Comparison of ENCODE assay signal across 28 cellular contexts in the genomic region with DNA sequence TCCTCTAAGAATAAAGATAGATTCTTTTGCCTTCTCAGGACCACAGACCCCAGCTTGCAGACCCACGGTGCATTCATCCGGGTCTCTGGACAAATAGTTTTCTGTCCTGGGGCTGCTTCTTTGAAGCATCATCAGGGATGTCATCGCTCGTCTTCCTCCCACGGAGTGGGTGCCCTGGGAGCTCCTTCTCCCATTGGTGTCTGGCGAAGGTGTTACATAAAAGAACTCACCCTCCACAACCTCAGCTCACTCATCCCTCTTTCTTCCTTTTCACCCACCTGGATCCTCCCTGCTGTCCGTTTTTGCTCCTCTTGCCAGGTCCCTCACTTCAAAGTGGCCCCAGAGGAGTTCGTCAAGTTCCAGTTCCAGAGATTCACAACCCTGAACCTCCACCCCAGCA.
"Had no signal": no experiment of that assay in that cellular context is flagged by ENCODE, and none has a peak within 500 bp of the region (broad histone marks: within the 10 kb centered on the region; RNA-seq: fewer than 3 reads in every experiment).

No MANE protein-coding gene starts in this region.

- H3K9me3 ChIP-seq: adrenal gland, body of pancreas, colonic mucosa, esophagus squamous epithelium, gastroesophageal sphincter had no signal

- H3K27ac Mint-ChIP-seq: activated CD4-positive, alpha-beta memory T cell treated with anti-CD3 and anti-CD28 coated beads, Interleukin-2, amount 10 ng/mL, durations not matched to agents 7 days and 5 days; activated CD4-positive, alpha-beta T cell treated with anti-CD3 and anti-CD28 coated beads, Interleukin-2, amount 10 ng/mL, durations not matched to agents 7 days and 5 days; activated naive CD4-positive, alpha-beta T cell treated with anti-CD3 and anti-CD28 coated beads for 36 hours; activated naive CD4-positive, alpha-beta T cell treated with anti-CD3 and anti-CD28 coated beads, Interleukin-2, amount 50 U/mL, for 24 hours; activated naive CD8-positive, alpha-beta T cell treated with anti-CD3 and anti-CD28 coated beads for 36 hours; activated naive CD8-positive, alpha-beta T cell treated with anti-CD3 and anti-CD28 coated beads, Interleukin-2, amount 50 U/mL, for 24 hours; activated T-cell treated with anti-CD3 and anti-CD28 coated beads, Interleukin-2, amount 50 U/mL, for 24 hours; activated T-helper 17 cell treated with anti-CD3 and anti-CD28 coated beads, Interleukin-2, amount 50 U/mL, for 72 hours; WTC11 had no signal

- ATAC-seq: activated naive CD8-positive, alpha-beta T cell treated with anti-CD3 and anti-CD28 coated beads, Interleukin-2, amount 50 U/mL, for 24 hours; activated T-helper 17 cell treated with anti-CD3 and anti-CD28 coated beads, Interleukin-2, amount 50 U/mL, for 72 hours; body of pancreas; gastroesophageal sphincter; WTC11 had no signal

- H3K4me3 ChIP-seq: adrenal gland, body of pancreas, colonic mucosa, esophagus squamous epithelium, gastroesophageal sphincter had no signal

- H3K36me3 Mint-ChIP-seq: activated naive CD4-positive, alpha-beta T cell treated with anti-CD3 and anti-CD28 coated beads, Interleukin-2, amount 50 U/mL, for 24 hours; activated naive CD8-positive, alpha-beta T cell treated with anti-CD3 and anti-CD28 coated beads for 36 hours; WTC11 had no signal

- DNase-seq: activated CD4-positive, alpha-beta memory T cell treated with anti-CD3 and anti-CD28 coated beads, Interleukin-2, amount 10 ng/mL, durations not matched to agents 7 days and 5 days; activated CD4-positive, alpha-beta T cell treated with anti-CD3 and anti-CD28 coated beads for 1 hour; activated CD4-positive, alpha-beta T cell treated with anti-CD3 and anti-CD28 coated beads for 4 hours; activated CD4-positive, alpha-beta T cell treated with anti-CD3 and anti-CD28 coated beads, Interleukin-2, amount 10 ng/mL, durations not matched to agents 7 days and 5 days; activated CD4-positive, alpha-beta T cell treated with anti-CD3 and anti-CD28 coated beads, Interleukin-2, amount 50 U/mL, for 4 hours; activated CD8-positive, alpha-beta memory T cell treated with anti-CD3 and anti-CD28 coated beads, Interleukin-2, amount 50 U/mL, for 48 hours; activated effector memory CD4-positive, alpha-beta T cell treated with Interleukin-2 at 50 U/mL for 16 hours; activated gamma-delta T cell treated with Interleukin-2 at 50 U/mL for 16 hours; activated naive CD8-positive, alpha-beta T cell treated with anti-CD3 and anti-CD28 coated beads for 36 hours; activated naive CD8-positive, alpha-beta T cell treated with anti-CD3 and anti-CD28 coated beads, Interleukin-2, amount 50 U/mL, for 24 hours; activated T-cell treated with anti-CD3 and anti-CD28 coated beads for 4 hours; activated T-cell treated with anti-CD3 and anti-CD28 coated beads, Interleukin-2, amount 50 U/mL, for 24 hours; aorta; body of pancreas; central memory CD4-positive, alpha-beta T cell; cerebellar nuclear complex; colonic mucosa; effector CD8-positive, alpha-beta T cell; esophagus squamous epithelium; foreskin melanocyte; T-helper 2 cell had no signal

- H3K4me1 Mint-ChIP-seq: activated CD4-positive, alpha-beta memory T cell treated with anti-CD3 and anti-CD28 coated beads, Interleukin-2, amount 10 ng/mL, durations not matched to agents 7 days and 5 days; activated CD4-positive, alpha-beta T cell treated with anti-CD3 and anti-CD28 coated beads, Interleukin-2, amount 10 ng/mL, durations not matched to agents 7 days and 5 days; activated naive CD4-positive, alpha-beta T cell treated with anti-CD3 and anti-CD28 coated beads, Interleukin-2, amount 50 U/mL, for 24 hours; activated naive CD8-positive, alpha-beta T cell treated with anti-CD3 and anti-CD28 coated beads, Interleukin-2, amount 50 U/mL, for 24 hours; activated T-helper 17 cell treated with anti-CD3 and anti-CD28 coated beads, Interleukin-2, amount 50 U/mL, for 72 hours had no signal

- H3K27ac ChIP-seq: adrenal gland, body of pancreas, colonic mucosa, epithelial cell of prostate, esophagus squamous epithelium, gastroesophageal sphincter had no signal

- H3K4me3 Mint-ChIP-seq: activated CD4-positive, alpha-beta memory T cell treated with anti-CD3 and anti-CD28 coated beads, Interleukin-2, amount 10 ng/mL, durations not matched to agents 7 days and 5 days; activated CD4-positive, alpha-beta T cell treated with anti-CD3 and anti-CD28 coated beads, Interleukin-2, amount 10 ng/mL, durations not matched to agents 7 days and 5 days; activated naive CD4-positive, alpha-beta T cell treated with anti-CD3 and anti-CD28 coated beads for 36 hours; activated naive CD4-positive, alpha-beta T cell treated with anti-CD3 and anti-CD28 coated beads, Interleukin-2, amount 50 U/mL, for 24 hours; activated naive CD8-positive, alpha-beta T cell treated with anti-CD3 and anti-CD28 coated beads for 36 hours; activated naive CD8-positive, alpha-beta T cell treated with anti-CD3 and anti-CD28 coated beads, Interleukin-2, amount 50 U/mL, for 24 hours; activated T-cell treated with anti-CD3 and anti-CD28 coated beads, Interleukin-2, amount 50 U/mL, for 24 hours; activated T-helper 17 cell treated with anti-CD3 and anti-CD28 coated beads, Interleukin-2, amount 50 U/mL, for 72 hours; WTC11 had no signal

- H3K27me3 ChIP-seq: adrenal gland, body of pancreas, colonic mucosa had no signal

- H3K9me3 Mint-ChIP-seq: activated CD4-positive, alpha-beta memory T cell treated with anti-CD3 and anti-CD28 coated beads, Interleukin-2, amount 10 ng/mL, durations not matched to agents 7 days and 5 days; activated CD4-positive, alpha-beta T cell treated with anti-CD3 and anti-CD28 coated beads, Interleukin-2, amount 10 ng/mL, durations not matched to agents 7 days and 5 days; activated naive CD4-positive, alpha-beta T cell treated with anti-CD3 and anti-CD28 coated beads for 36 hours; activated naive CD4-positive, alpha-beta T cell treated with anti-CD3 and anti-CD28 coated beads, Interleukin-2, amount 50 U/mL, for 24 hours; activated naive CD8-positive, alpha-beta T cell treated with anti-CD3 and anti-CD28 coated beads for 36 hours; activated naive CD8-positive, alpha-beta T cell treated with anti-CD3 and anti-CD28 coated beads, Interleukin-2, amount 50 U/mL, for 24 hours; activated T-cell treated with anti-CD3 and anti-CD28 coated beads, Interleukin-2, amount 50 U/mL, for 24 hours; activated T-helper 17 cell treated with anti-CD3 and anti-CD28 coated beads, Interleukin-2, amount 50 U/mL, for 72 hours; WTC11 had no signal

- H3K4me1 ChIP-seq: body of pancreas, colonic mucosa, gastroesophageal sphincter had no signal

- H3K36me3 ChIP-seq: adrenal gland, colonic mucosa, esophagus squamous epithelium, gastroesophageal sphincter had no signal
